Comparison of ENCODE assay signal across 28 cellular contexts in the genomic region with DNA sequence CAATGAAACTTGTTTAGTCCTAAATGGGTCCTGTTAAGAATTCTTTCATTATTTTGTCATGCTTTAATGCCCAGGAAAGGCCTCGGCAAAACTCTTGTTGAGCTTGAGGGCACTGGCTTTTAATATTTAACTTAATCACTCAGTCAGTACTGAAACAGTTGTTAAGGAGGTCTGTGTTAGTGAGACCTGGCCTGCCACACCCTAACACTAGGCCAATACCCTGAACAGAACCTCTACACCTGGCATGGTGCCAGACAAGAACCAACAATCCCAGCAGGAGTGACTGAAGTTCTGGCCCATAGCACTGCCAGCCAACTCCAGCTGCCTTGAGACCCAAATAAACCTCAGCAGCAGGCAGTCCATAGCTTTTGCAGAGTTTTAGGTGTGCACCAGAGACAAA.
DNase-seq lines count a peak whose midpoint lies in the region; ATAC-seq, FAIRE-seq and TF ChIP-seq lines count a peak whose summit lies in the region.
"Had no signal": no experiment of that assay in that cellular context is flagged by ENCODE, and none has a peak within 500 bp of the region (broad histone marks: within the 10 kb centered on the region; RNA-seq: fewer than 3 reads in every experiment).

No MANE protein-coding gene starts in this region.

- H4K20me1 ChIP-seq in GM12878 (ENCODE audit: control insufficient read depth, insufficient read depth), result no peaks in the 10 kb centered on the region

- TF ChIP-seq EP300 in GM12878 (IDR thresholded peaks at IDR 0.05; ENCODE audit: borderline replicate concordance in 1 of 2, control insufficient read depth in 1 of 2, low read depth in 2 of 2, low read length in 2 of 2), result no peak

- no peaks in the 10 kb centered on the region for H3K9me3 ChIP-seq in GM12878 (replicated peaks; ENCODE audit: control insufficient read depth, insufficient read depth, low read length)
- H3K9me3 ChIP-seq in mucosa of descending colon, result no peaks in the 10 kb centered on the region
- no peaks in the 10 kb centered on the region for H3K9me3 ChIP-seq in gastrocnemius medialis
- H3K9me3 ChIP-seq: prostate gland, SJCRH30 had no signal

- 100% methylated on average over 1 of the region's 1 CpG for WGBS in GM12878 (ENCODE audit: insufficient coverage, insufficient replicate concordance, low lambda C conversion rate, missing lambda C conversion rate)

- TF ChIP-seq RAD21 in GM12878 (IDR thresholded peaks at IDR 0.05; ENCODE audit: insufficient read depth, low read depth, low read length), result no peak

- CTCF ChIA-PET in GM12878 (lab: Yijun Ruan, JAX), result interaction anchor here (1.5 kb wide), 1 partner anchor 40 kb away, joined by 3 read pairs; no protein-coding TSS in a partner anchor

- H3K4me3 ChIP-seq in GM12878, result no peak overlapping the region
- no peak overlapping the region for H3K4me3 ChIP-seq in mucosa of descending colon
- no peak overlapping the region for H3K4me3 ChIP-seq in gastrocnemius medialis
- H3K4me3 ChIP-seq: GM23248, heart right ventricle, prostate gland, SJCRH30 had no signal

- no TSS peak for BruUV-seq in GM12878 (replicated peaks; lab: Mats Ljungman, UMichigan)

- H3K9ac ChIP-seq in GM12878 (ENCODE audit: control insufficient read depth, insufficient read depth, low read length), result no peak overlapping the region
- H3K9ac ChIP-seq: GM23248 had no signal

- TF ChIP-seq CTCF in GM12878 (IDR thresholded peaks at IDR 0.05 in 2 of 3, conservative IDR thresholded peaks at IDR 0.05 in 1 of 3; ENCODE audit: control insufficient read depth in 2 of 3, extremely low read depth in 1 of 3, insufficient read depth in 1 of 3, low read depth in 3 of 3, low read length in 3 of 3), result no peak
- no peak for TF ChIP-seq CTCF in mucosa of descending colon (IDR thresholded peaks at IDR 0.05)
- no peak for TF ChIP-seq CTCF in gastrocnemius medialis (IDR thresholded peaks at IDR 0.05 in 4 of 5, conservative IDR thresholded peaks at IDR 0.05 in 1 of 5)

- H3K4me2 ChIP-seq in GM12878 (ENCODE audit: control insufficient read depth, insufficient read depth), result no peak overlapping the region

- in situ Hi-C loops in GM12878 (cut with MboI), result no loop called here
- in situ Hi-C loops in gastrocnemius medialis (cut with MboI; ENCODE audit: low sequenced_read_pairs in 4 of 4), result no loop called here

- H3K27ac ChIP-seq in GM12878 (ENCODE audit: control insufficient read depth, insufficient read depth) (no peak overlapping the region), gastrocnemius medialis (no peak overlapping the region)
- H3K27ac ChIP-seq: GM23248, heart right ventricle, prostate gland, SJCRH30 had no signal

- RAD21 ChIA-PET in GM12878 (lab: Charles Lee; ENCODE audit: unreplicated experiment), result interaction anchor here (1.0 kb wide), 1 partner anchor 897 kb away, joined by 4 read pairs; no protein-coding TSS in a partner anchor

- no peak for TF ChIP-seq POLR2A in GM12878 (IDR thresholded peaks at IDR 0.05; ENCODE audit: low read depth, low read length)
- no peak for TF ChIP-seq POLR2A in gastrocnemius medialis (IDR thresholded peaks at IDR 0.05)

- no peaks in the 10 kb centered on the region for H3K79me2 ChIP-seq in GM12878 (ENCODE audit: control insufficient read depth, insufficient read depth, low read length)

- H3K36me3 ChIP-seq in GM12878 (ENCODE audit: control insufficient read depth in 2 of 2, insufficient read depth in 2 of 2, low read length in 1 of 2) (no peaks in the 10 kb centered on the region), mucosa of descending colon (ENCODE audit: low read depth) (no peaks in the 10 kb centered on the region), gastrocnemius medialis (no peaks in the 10 kb centered on the region)
- H3K36me3 ChIP-seq: heart right ventricle, prostate gland, SJCRH30 had no signal

- H3K4me1 ChIP-seq in GM12878 (ENCODE audit: control insufficient read depth, insufficient read depth, low read length) (no peaks in the 10 kb centered on the region), mucosa of descending colon (ENCODE audit: low read depth) (no peaks in the 10 kb centered on the region), gastrocnemius medialis (no peaks in the 10 kb centered on the region)
- H3K4me1 ChIP-seq: heart right ventricle, prostate gland, SJCRH30 had no signal

- intact Hi-C loops in GM12878 (cut with micrococcal nuclease; ENCODE audit: unreplicated experiment), result loop anchor here (5.0 kb wide), 1 partner anchor 371 kb away; no protein-coding TSS in a partner anchor
- intact Hi-C loops in mucosa of descending colon (cut with DNase I, micrococcal nuclease), result no loop called here
- intact Hi-C loops in gastrocnemius medialis (cut with DNase I; ENCODE audit: low total_unique reads), result no loop called here

- FAIRE-seq in GM12878 (lab: Jason Lieb, UNC), result no peak

- SMC1A ChIA-PET in GM12878 (lab: Charles Lee; ENCODE audit: uncharacterized antibody, unreplicated experiment), result interaction anchor here (1.3 kb wide), 1 partner anchor 13 kb away, joined by 5 read pairs; no protein-coding TSS in a partner anchor

- DNase-seq in GM12878 (ENCODE audit: low read depth, low spot score) (no peak), mucosa of descending colon (peak in 2 of 3 donors; percentile 22 to 28), cortex of kidney (lab: John Stamatoyannopoulos, UW) (no peak), HPDE6-E6E7 (ENCODE audit: extremely low spot score) (no peak), gastrocnemius medialis (no peak)
- no peak for DNase-seq in stimulated activated CD4-positive, alpha-beta T cell treated with anti-CD3 and anti-CD28 coated beads, Interleukin-2, amount 100 ng/mL, for 24 hours
- DNase-seq: 8988T; activated CD4-positive, CD25-positive, alpha-beta regulatory T cell; activated CD8-positive, alpha-beta memory T cell treated with anti-CD3 and anti-CD28 coated beads, Interleukin-2, amount 10 ng/mL, durations not matched to agents 7 days and 5 days; activated naive CD4-positive, alpha-beta T cell treated with anti-CD3 and anti-CD28 coated beads for 36 hours; Calu3; effector CD8-positive, alpha-beta T cell; foreskin fibroblast; GM23248; heart right ventricle; left cardiac atrium; mesendoderm; NCI-H1105 treated with DMSO at 0.1 percent for 48 hours; NCI-H2029; NCI-H526; SJCRH30; stimulated activated CD4-positive, alpha-beta T cell treated with anti-CD3 and anti-CD28 coated beads, Interleukin-15, amount 100 ng/mL, for 24 hours; stimulated activated naive CD8-positive, alpha-beta T cell treated with anti-CD3 and anti-CD28 coated beads, Interleukin-15, Interleukin-2, amounts not matched to agents 100 U/mL and 50 U/mL, for 24 hours; T-cell had no signal

- H3K27me3 ChIP-seq in GM12878 (replicated peaks in 1 of 2; ENCODE audit: control insufficient read depth in 2 of 2, insufficient read depth in 2 of 2, low read length in 1 of 2), result no peaks in the 10 kb centered on the region
- H3K27me3 ChIP-seq in gastrocnemius medialis, result no peaks in the 10 kb centered on the region
- H3K27me3 ChIP-seq: SJCRH30 had no signal

- POLR2A ChIA-PET in GM12878 (lab: Charles Lee), result no interaction called here

- no peak overlapping the region for H2AFZ ChIP-seq in GM12878 (ENCODE audit: control insufficient read depth, low read depth, low read length)
- H2AFZ ChIP-seq: GM23248 had no signal

- ATAC-seq in GM18861 (IDR thresholded peaks at IDR 0.05; ENCODE audit: unreplicated experiment) (peak; percentile 51), GM21381 (IDR thresholded peaks at IDR 0.05; ENCODE audit: unreplicated experiment) (peak; percentile 46), GM12878 (peak; percentile 64), mucosa of descending colon (peak; percentile 71), gastrocnemius medialis (no peak)
- ATAC-seq: activated CD8-positive, alpha-beta memory T cell treated with anti-CD3 and anti-CD28 coated beads, Interleukin-2, amount 10 ng/mL, durations not matched to agents 7 days and 5 days; heart right ventricle; left cardiac atrium; Panc1; stimulated activated naive CD8-positive, alpha-beta T cell treated with anti-CD3 and anti-CD28 coated beads, Interleukin-15, Interleukin-2, amounts not matched to agents 100 U/mL and 50 U/mL, for 24 hours; T-cell had no signal

TF ChIP-seq in GM12878, 131 proteins besides CTCF, POLR2A, EP300 and RAD21:
- TF ChIP-seq, protein P1, sequence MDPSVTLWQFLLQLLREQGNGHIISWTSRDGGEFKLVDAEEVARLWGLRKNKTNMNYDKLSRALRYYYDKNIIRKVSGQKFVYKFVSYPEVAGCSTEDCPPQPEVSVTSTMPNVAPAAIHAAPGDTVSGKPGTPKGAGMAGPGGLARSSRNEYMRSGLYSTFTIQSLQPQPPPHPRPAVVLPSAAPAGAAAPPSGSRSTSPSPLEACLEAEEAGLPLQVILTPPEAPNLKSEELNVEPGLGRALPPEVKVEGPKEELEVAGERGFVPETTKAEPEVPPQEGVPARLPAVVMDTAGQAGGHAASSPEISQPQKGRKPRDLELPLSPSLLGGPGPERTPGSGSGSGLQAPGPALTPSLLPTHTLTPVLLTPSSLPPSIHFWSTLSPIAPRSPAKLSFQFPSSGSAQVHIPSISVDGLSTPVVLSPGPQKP (IDR thresholded peaks at IDR 0.05; ENCODE audit: low read depth, low read length), result no peak
- TF ChIP-seq POU2F2 (IDR thresholded peaks at IDR 0.05; ENCODE audit: borderline replicate concordance, low read depth, low read length), result no peak

Comparison
In these comparisons a context has a peak if more than half of its experiments do, and no peak if none do; other contexts are left out.
1. ATAC-seq: peak in GM18861 (single experiment), GM21381 (single experiment), GM12878 (single experiment) and mucosa of descending colon (single experiment); none in gastrocnemius medialis (0 of 2).
2. DNase-seq: peak in mucosa of descending colon (2 of 3); none in GM12878 (single experiment), cortex of kidney (single experiment), stimulated activated CD4-positive, alpha-beta T cell treated with anti-CD3 and anti-CD28 coated beads, Interleukin-2, amount 100 ng/mL, for 24 hours (0 of 2), HPDE6-E6E7 (single experiment) and gastrocnemius medialis (0 of 2).